ENCODE assay signal across 9 cellular contexts in genomic region chr4:56388311-56388710, GRCh38. TPM values are rescaled to one million over a fixed set of nuclear protein-coding genes. Genes with fewer than 3 reads are reported as not detected.
DNase-seq lines count a peak whose midpoint lies in the region; FAIRE-seq and TF ChIP-seq lines count a peak whose summit lies in the region.
"Had no signal": no experiment of that assay in that cellular context is flagged by ENCODE, and none has a peak within 500 bp of the region (broad histone marks: within the 10 kb centered on the region; RNA-seq: fewer than 3 reads in every experiment).

No MANE protein-coding gene starts in this region.

- H3K27ac ChIP-seq in esophagus squamous epithelium = peak overlapping the region; percentile 95 to 98 (median 98)
- H3K27ac ChIP-seq in small intestine (ENCODE audit: low read depth in 1 of 2, low read length in 1 of 2) = peak overlapping the region in 1 of 2 donors; percentile 56

- peak; percentile 33 for FAIRE-seq in GM12891 (lab: Jason Lieb, UNC)
- FAIRE-seq in small intestine (lab: Jason Lieb, UNC) = no peak
- FAIRE-seq: TTC549 had no signal

- peak overlapping the region; percentile 64 to 80 (median 69) for H3K4me3 ChIP-seq in esophagus squamous epithelium
- H3K4me3 ChIP-seq in skeletal muscle cell (ENCODE audit: low read depth, low read length) = peak overlapping the region; percentile 62
- peak overlapping the region in 1 of 2 donors; percentile 74 for H3K4me3 ChIP-seq in small intestine (ENCODE audit: low read depth in 1 of 2, low read length in 2 of 2)

- H3K27me3 ChIP-seq in esophagus squamous epithelium (no peaks in the 10 kb centered on the region), small intestine (ENCODE audit: control insufficient read depth in 2 of 2, insufficient read depth in 2 of 2, low read length in 2 of 2) (no peaks in the 10 kb centered on the region)

- no peak for DNase-seq in GM12891 (ENCODE audit: insufficient read length, low spot score)
- peak; percentile 3 for DNase-seq in RPMI7951 (ENCODE audit: low read depth)
- no peak for DNase-seq in esophagus squamous epithelium (lab: John Stamatoyannopoulos, UW)
- no peak for DNase-seq in skeletal muscle cell (ENCODE audit: low read depth)
- no peak for DNase-seq in UCSD-AML1 (lab: John Stamatoyannopoulos, UW; ENCODE audit: unreplicated experiment)
- no peak for DNase-seq in islet precursor cell
- DNase-seq in small intestine = no peak
- no peak for DNase-seq in GDM1 (lab: John Stamatoyannopoulos, UW)

- no peaks in the 10 kb centered on the region for H3K36me3 ChIP-seq in esophagus squamous epithelium
- no peaks in the 10 kb centered on the region for H3K36me3 ChIP-seq in small intestine (ENCODE audit: control insufficient read depth in 2 of 2, insufficient read depth in 2 of 2, low read length in 2 of 2)

- no peaks in the 10 kb centered on the region for H3K9me3 ChIP-seq in esophagus squamous epithelium
- no peaks in the 10 kb centered on the region for H3K9me3 ChIP-seq in small intestine (ENCODE audit: control insufficient read depth, low read depth)

- TF ChIP-seq CTCF in esophagus squamous epithelium (IDR thresholded peaks at IDR 0.05) = no peak

- TF ChIP-seq POLR2A in GM12891 (IDR thresholded peaks at IDR 0.05; ENCODE audit: low read depth, low read length) (no peak), esophagus squamous epithelium (IDR thresholded peaks at IDR 0.05) (no peak)

- WGBS in esophagus squamous epithelium, 2 donors = 29 to 30% methylated on average over 6 of the region's 6 CpGs
- WGBS in small intestine, 3 donors = 16 to 28% (median 25%) methylated on average over 6 of the region's 6 CpGs

- H3K4me1 ChIP-seq in esophagus squamous epithelium (peaks cover 4 to 40% (median 14%) of the 10 kb centered on the region in 3 donors), small intestine (ENCODE audit: control insufficient read depth in 2 of 2, insufficient read depth in 1 of 2, low read depth in 1 of 2, low read length in 1 of 2) (peaks cover 0 to 4% of the 10 kb centered on the region in 2 donors)

- intact Hi-C loops in esophagus squamous epithelium (cut with DNase I) = no loop called here

TF ChIP-seq in GM12891, 5 proteins besides CTCF, POLR2A, EP300 and RAD21:
- TF ChIP-seq PAX5 (IDR thresholded peaks at IDR 0.05; ENCODE audit: insufficient read depth, low read length, severe bottlenecking) (no peak), POU2F2 (IDR thresholded peaks at IDR 0.05; ENCODE audit: low read depth, low read length) (no peak), POLR2AphosphoS5 (IDR thresholded peaks at IDR 0.05; ENCODE audit: low read depth, low read length) (0 out of 2 replicates have a peak, but pooled peaks have one; percentile 18), SPI1 (IDR thresholded peaks at IDR 0.05; ENCODE audit: low read depth, low read length) (no peak), TAF1 (IDR thresholded peaks at IDR 0.05; ENCODE audit: low read depth, low read length) (no peak)

RNA-seq across cellular contexts. Expression of gene AASDH, which starts 1.0 kb away (rescaled TPM):
- 4.9 TPM for polyA plus RNA-seq in GM12891 (2012; ENCODE audit: low read depth, missing spikeins)
- total RNA-seq in RPMI7951 (2014; rRNA removed; shearing (Covaris generic)) = 10.0 and 10.2 TPM in 2 replicates
- 10 to 100 TPM in 1 of 4 donors, 1 to 10 TPM in 3; 4.6 to 10.7 (median 7.0) TPM for total RNA-seq in esophagus squamous epithelium
- polyA plus RNA-seq in small intestine = 1 to 10 TPM; 1.9 to 4.2 (median 4.0) TPM

RNA-seq across cellular contexts. Expression of gene PPAT, which starts 47.1 kb away (rescaled TPM):
- 16.6 TPM for polyA plus RNA-seq in GM12891 (2012; ENCODE audit: low read depth, missing spikeins)
- 24.3 and 26.2 TPM in 2 replicates for total RNA-seq in RPMI7951 (2014; rRNA removed; shearing (Covaris generic))
- 10 to 100 TPM in 1 of 4 donors, 1 to 10 TPM in 3; 4.5 to 11.4 (median 9.3) TPM for total RNA-seq in esophagus squamous epithelium
- 1 to 10 TPM in 2 of 3 donors, under 1 TPM in 1; 0.67 to 6.0 (median 1.6) TPM for polyA plus RNA-seq in small intestine

RNA-seq across cellular contexts. Expression of gene PAICS, which starts 47.7 kb away (rescaled TPM):
- polyA plus RNA-seq in GM12891 (2012; ENCODE audit: low read depth, missing spikeins) = 151 TPM
- total RNA-seq in RPMI7951 (2014; rRNA removed; shearing (Covaris generic)) = 93.5 and 112 TPM in 2 replicates
- 10 to 100 TPM; 29.5 to 67.0 (median 58.5) TPM for total RNA-seq in esophagus squamous epithelium
- 10 to 100 TPM; 11.0 to 81.7 (median 14.1) TPM for polyA plus RNA-seq in small intestine
